Comparison of ENCODE assay signal across 8 cellular contexts in the genomic region with DNA sequence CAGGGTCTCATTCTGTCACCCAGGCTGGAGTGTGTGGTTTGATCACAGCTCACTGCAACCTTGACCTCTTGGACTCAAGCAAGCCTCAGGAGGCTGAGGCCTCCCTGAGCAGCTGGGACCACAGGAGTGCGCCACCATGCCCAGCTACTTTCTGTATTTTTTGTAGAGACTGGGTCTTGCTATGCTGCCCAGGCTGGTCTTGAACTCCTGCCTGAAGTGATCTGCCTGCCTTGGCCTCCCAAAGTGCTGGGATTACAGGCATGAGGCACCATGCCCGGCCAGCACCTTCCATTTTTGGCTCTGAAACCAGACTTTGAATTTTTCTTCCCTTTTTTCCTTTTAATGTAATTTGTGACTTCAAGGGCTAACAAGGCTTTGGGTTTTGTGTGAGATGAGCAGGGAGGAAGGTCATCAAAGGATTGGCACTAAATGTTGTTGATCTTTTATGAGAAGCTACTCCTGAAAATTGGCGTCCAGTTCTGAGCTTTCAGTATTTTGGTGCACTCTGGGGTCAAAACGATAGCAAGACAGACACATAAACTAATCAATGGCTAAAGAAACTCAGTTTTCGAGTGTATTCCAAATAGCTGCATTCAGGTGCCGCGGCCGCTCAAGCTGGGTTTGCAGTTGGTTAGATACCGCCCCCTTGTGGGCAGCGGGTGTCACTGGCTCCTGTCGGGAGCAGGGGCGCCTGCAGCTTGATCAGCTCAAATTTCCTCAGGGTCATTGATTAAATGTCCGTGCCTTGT. TPM values are rescaled to one million over a fixed set of nuclear protein-coding genes. Genes with fewer than 3 reads are reported as not detected.
A peak's percentile ranks its signal among the peaks of the same experiment; 100 is the strongest.
DNase-seq lines count a peak whose midpoint lies in the region; ATAC-seq, FAIRE-seq and TF ChIP-seq lines count a peak whose summit lies in the region.

No MANE protein-coding gene starts in this region.

- intact Hi-C loops in activated B cell treated with CpG ODN at 0.5 μM for 24 hours (cut with micrococcal nuclease) (loop anchor here (1.0 to 5.0 kb wide), 4 partner anchors 136 to 450 kb away; no protein-coding TSS in a partner anchor), kidney (cut with DNase I) (loop anchor here (5.0 kb wide), 1 partner anchor 140 kb away; no protein-coding TSS in a partner anchor)

- ATAC-seq in HG02885 (IDR thresholded peaks at IDR 0.05; ENCODE audit: poor library complexity, unreplicated experiment) (peak; percentile 81), activated B cell treated with CpG ODN at 0.5 μM for 24 hours (ENCODE audit: low read depth) (peak; percentile 75)

- H3K36me3 ChIP-seq in bronchial epithelial cell (ENCODE audit: control insufficient read depth, insufficient read depth, low read length) (no peaks in the 10 kb centered on the region), kidney (ENCODE audit: control insufficient read depth in 1 of 2, insufficient read depth in 2 of 2, low read length in 2 of 2) (no peaks in the 10 kb centered on the region)

- H3K27me3 Mint-ChIP-seq in activated B cell treated with CpG ODN at 0.5 μM for 24 hours, result peaks cover 14% of the 10 kb centered on the region

- H3K27ac ChIP-seq in kidney (ENCODE audit: low read depth in 2 of 2, low read length in 2 of 2), result no peak overlapping the region

- DNase-seq in NCI-H524 (lab: John Stamatoyannopoulos, UW) (peak; percentile 28 to 72), NCI-H524 treated with DMSO at 0.1 percent for 48 hours (lab: John Stamatoyannopoulos, UW) (no peak), NCI-H2171 (lab: John Stamatoyannopoulos, UW) (peak; percentile 17), activated B cell treated with CpG ODN at 0.5 μM for 24 hours (peak; percentile 45), bronchial epithelial cell (ENCODE audit: low read depth) (peak; percentile 61), kidney (peak; percentile 91)
- DNase-seq in stimulated activated CD4-positive, alpha-beta T cell treated with anti-CD3 and anti-CD28 coated beads, Interleukin-1b, Interleukin-23, amount 100 ng/mL, for 4 hours (ENCODE audit: low read depth in 2 of 2), result peak; percentile 69 to 78

- H3K4me3 ChIP-seq in bronchial epithelial cell (ENCODE audit: low read depth, low read length) (no peak overlapping the region), kidney (ENCODE audit: low read length in 2 of 2) (peak overlapping the region in 1 of 2 donors; percentile 4)

- no peaks in the 10 kb centered on the region for H3K4me1 ChIP-seq in kidney (ENCODE audit: control insufficient read depth in 1 of 2, insufficient read depth in 1 of 2, low read depth in 1 of 2, low read length in 2 of 2)

- no peak overlapping the region for H3K9ac ChIP-seq in kidney (ENCODE audit: low read length in 2 of 2)

- no peaks in the 10 kb centered on the region for H3K36me3 Mint-ChIP-seq in activated B cell treated with CpG ODN at 0.5 μM for 24 hours (ENCODE audit: low read depth)

- peak; percentile 85 for TF ChIP-seq CTCF in activated B cell treated with CpG ODN at 0.5 μM for 24 hours (IDR thresholded peaks at IDR 0.05)
- TF ChIP-seq CTCF in bronchial epithelial cell (IDR thresholded peaks at IDR 0.05; ENCODE audit: insufficient read depth, low read length, severe bottlenecking), result peak; percentile 99
- TF ChIP-seq CTCF in kidney (IDR thresholded peaks at IDR 0.05; ENCODE audit: borderline replicate concordance, extremely low read depth, insufficient read depth), result peak; percentile 92

- POLR2A ChIA-PET in activated B cell treated with CpG ODN at 0.5 μM for 24 hours (lab: Charles Lee), result interaction anchor here (0.9 to 1.3 kb wide), 2 partner anchors 185 to 231 kb away, joined by 3 to 7 read pairs; partner anchors contain the start of gene HSPA8

- H3K9me3 Mint-ChIP-seq in activated B cell treated with CpG ODN at 0.5 μM for 24 hours, result no peaks in the 10 kb centered on the region

- no peaks in the 10 kb centered on the region for H3K9me3 ChIP-seq in kidney (ENCODE audit: control insufficient read depth in 1 of 2, low read length in 2 of 2)

- peak; percentile 68 for FAIRE-seq in bronchial epithelial cell (lab: Jason Lieb, UNC)
- FAIRE-seq in kidney (lab: Jason Lieb, UNC), result no peak

- H3K27me3 ChIP-seq in bronchial epithelial cell (ENCODE audit: control insufficient read depth, insufficient read depth, low read length), result no peaks in the 10 kb centered on the region

- H3K4me3 Mint-ChIP-seq in activated B cell treated with CpG ODN at 0.5 μM for 24 hours, result no peak overlapping the region

- peaks cover 5% of the 10 kb centered on the region for H3K4me1 Mint-ChIP-seq in activated B cell treated with CpG ODN at 0.5 μM for 24 hours

- H3K27ac Mint-ChIP-seq in activated B cell treated with CpG ODN at 0.5 μM for 24 hours, result no peak overlapping the region

- CTCF ChIA-PET in activated B cell treated with CpG ODN at 0.5 μM for 24 hours (lab: Charles Lee), result interaction anchor here (0.7 to 1.8 kb wide), 17 partner anchors 8 to 383 kb away, joined by 3 to 16 read pairs (median 5); no protein-coding TSS in a partner anchor

RNA-seq across cellular contexts. Expression of gene CLMP, which starts 51.9 kb away (rescaled TPM):
- total RNA-seq in activated B cell treated with CpG ODN at 0.5 μM for 24 hours (not detected in 2 replicates), bronchial epithelial cell (9.7 and 34.5 TPM in 2 replicates), kidney (6.8 TPM)
- polyA plus RNA-seq in kidney (ENCODE audit: insufficient read depth, low read depth, low replicate concordance), result 1.2 TPM
